1 cellular context compared by ENCODE assay signal in the genomic region with DNA sequence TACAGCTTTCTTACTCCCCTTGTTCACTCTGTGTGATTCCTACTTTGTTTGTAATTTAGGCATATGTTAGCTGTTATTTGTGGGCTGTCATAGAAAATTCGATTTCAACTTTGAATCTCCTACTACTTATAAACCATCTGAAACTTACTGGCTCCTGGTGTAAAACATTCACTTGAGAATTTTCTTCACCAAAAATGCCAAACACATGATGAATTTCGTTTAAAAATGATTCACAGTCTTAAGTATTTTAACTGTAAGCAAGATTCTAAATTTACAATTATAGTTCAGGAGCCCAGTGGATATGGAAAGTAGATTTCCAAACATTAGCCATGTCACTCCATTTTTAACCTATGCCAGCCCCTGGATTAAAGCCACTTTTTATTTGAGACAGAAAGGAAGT.
TF ChIP-seq lines count a peak whose summit lies in the region.

No MANE protein-coding gene starts in this region.

TF ChIP-seq in K562, 482 proteins besides CTCF, POLR2A, EP300 and RAD21 (continued from another document and continues in another):
- TF ChIP-seq CUX1 (CRISPR knock-in tag; IDR thresholded peaks at IDR 0.05) (no peak), ZNF655 (CRISPR knock-in tag; IDR thresholded peaks at IDR 0.05) (no peak), ZFP36 (IDR thresholded peaks at IDR 0.05; ENCODE audit: low read depth, low read length, partially characterized antibody) (no peak), ZNF3 (CRISPR knock-in tag; IDR thresholded peaks at IDR 0.05) (no peak), MECOM (CRISPR knock-in tag; IDR thresholded peaks at IDR 0.05) (no peak), E2F3 (CRISPR knock-in tag; IDR thresholded peaks at IDR 0.05) (no peak), KAT2B (IDR thresholded peaks at IDR 0.05; ENCODE audit: low read depth, low read length) (no peak), KLF16 (IDR thresholded peaks at IDR 0.05) (no peak), RFX7 (CRISPR knock-in tag; IDR thresholded peaks at IDR 0.05) (no peak), RBM34 (IDR thresholded peaks at IDR 0.05; ENCODE audit: borderline replicate concordance, insufficient read depth, low read length) (no peak), SMAD3 (CRISPR knock-in tag; conservative IDR thresholded peaks at IDR 0.05) (no peak), ZKSCAN8 (CRISPR knock-in tag; IDR thresholded peaks at IDR 0.05) (no peak), SRSF1 (IDR thresholded peaks at IDR 0.05; ENCODE audit: low read depth, low read length) (no peak), MEIS2 (IDR thresholded peaks at IDR 0.05; ENCODE audit: partially characterized antibody) (peak; percentile 4), ZBTB8A (IDR thresholded peaks at IDR 0.05; ENCODE audit: partially characterized antibody) (no peak), ATF1 (CRISPR knock-in tag; IDR thresholded peaks at IDR 0.05) (no peak), ATF1 (tag; IDR thresholded peaks at IDR 0.05) (no peak), JUN (IDR thresholded peaks at IDR 0.05; ENCODE audit: borderline replicate concordance, low read depth, low read length) (no peak), JUN (CRISPR knock-in tag; IDR thresholded peaks at IDR 0.05; ENCODE audit: borderline replicate concordance) (no peak), HDAC6 (IDR thresholded peaks at IDR 0.05; ENCODE audit: low read depth, low read length) (no peak), KAT7 (CRISPR knock-in tag; IDR thresholded peaks at IDR 0.05; ENCODE audit: borderline replicate concordance) (no peak), RB1 (IDR thresholded peaks at IDR 0.05; ENCODE audit: low read depth) (no peak), NFIC (IDR thresholded peaks at IDR 0.05) (no peak), HOMEZ (CRISPR knock-in tag; IDR thresholded peaks at IDR 0.05) (no peak), ZFP30 (CRISPR knock-in tag; IDR thresholded peaks at IDR 0.05; ENCODE audit: borderline replicate concordance) (no peak), ZKSCAN1 (IDR thresholded peaks at IDR 0.05; ENCODE audit: low read depth, low read length) (no peak), ZNF12 (CRISPR knock-in tag; IDR thresholded peaks at IDR 0.05) (no peak), ZNF609 (CRISPR knock-in tag; IDR thresholded peaks at IDR 0.05; ENCODE audit: borderline replicate concordance) (no peak), JUNB (CRISPR knock-in tag; conservative IDR thresholded peaks at IDR 0.05) (no peak)
- TF ChIP-seq, protein P1, sequence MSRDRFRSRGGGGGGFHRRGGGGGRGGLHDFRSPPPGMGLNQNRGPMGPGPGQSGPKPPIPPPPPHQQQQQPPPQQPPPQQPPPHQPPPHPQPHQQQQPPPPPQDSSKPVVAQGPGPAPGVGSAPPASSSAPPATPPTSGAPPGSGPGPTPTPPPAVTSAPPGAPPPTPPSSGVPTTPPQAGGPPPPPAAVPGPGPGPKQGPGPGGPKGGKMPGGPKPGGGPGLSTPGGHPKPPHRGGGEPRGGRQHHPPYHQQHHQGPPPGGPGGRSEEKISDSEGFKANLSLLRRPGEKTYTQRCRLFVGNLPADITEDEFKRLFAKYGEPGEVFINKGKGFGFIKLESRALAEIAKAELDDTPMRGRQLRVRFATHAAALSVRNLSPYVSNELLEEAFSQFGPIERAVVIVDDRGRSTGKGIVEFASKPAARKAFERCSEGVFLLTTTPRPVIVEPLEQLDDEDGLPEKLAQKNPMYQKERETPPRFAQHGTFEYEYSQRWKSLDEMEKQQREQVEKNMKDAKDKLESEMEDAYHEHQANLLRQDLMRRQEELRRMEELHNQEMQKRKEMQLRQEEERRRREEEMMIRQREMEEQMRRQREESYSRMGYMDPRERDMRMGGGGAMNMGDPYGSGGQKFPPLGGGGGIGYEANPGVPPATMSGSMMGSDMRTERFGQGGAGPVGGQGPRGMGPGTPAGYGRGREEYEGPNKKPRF (IDR thresholded peaks at IDR 0.05; ENCODE audit: low read depth, low read length): no peak
- TF ChIP-seq, protein P2, sequence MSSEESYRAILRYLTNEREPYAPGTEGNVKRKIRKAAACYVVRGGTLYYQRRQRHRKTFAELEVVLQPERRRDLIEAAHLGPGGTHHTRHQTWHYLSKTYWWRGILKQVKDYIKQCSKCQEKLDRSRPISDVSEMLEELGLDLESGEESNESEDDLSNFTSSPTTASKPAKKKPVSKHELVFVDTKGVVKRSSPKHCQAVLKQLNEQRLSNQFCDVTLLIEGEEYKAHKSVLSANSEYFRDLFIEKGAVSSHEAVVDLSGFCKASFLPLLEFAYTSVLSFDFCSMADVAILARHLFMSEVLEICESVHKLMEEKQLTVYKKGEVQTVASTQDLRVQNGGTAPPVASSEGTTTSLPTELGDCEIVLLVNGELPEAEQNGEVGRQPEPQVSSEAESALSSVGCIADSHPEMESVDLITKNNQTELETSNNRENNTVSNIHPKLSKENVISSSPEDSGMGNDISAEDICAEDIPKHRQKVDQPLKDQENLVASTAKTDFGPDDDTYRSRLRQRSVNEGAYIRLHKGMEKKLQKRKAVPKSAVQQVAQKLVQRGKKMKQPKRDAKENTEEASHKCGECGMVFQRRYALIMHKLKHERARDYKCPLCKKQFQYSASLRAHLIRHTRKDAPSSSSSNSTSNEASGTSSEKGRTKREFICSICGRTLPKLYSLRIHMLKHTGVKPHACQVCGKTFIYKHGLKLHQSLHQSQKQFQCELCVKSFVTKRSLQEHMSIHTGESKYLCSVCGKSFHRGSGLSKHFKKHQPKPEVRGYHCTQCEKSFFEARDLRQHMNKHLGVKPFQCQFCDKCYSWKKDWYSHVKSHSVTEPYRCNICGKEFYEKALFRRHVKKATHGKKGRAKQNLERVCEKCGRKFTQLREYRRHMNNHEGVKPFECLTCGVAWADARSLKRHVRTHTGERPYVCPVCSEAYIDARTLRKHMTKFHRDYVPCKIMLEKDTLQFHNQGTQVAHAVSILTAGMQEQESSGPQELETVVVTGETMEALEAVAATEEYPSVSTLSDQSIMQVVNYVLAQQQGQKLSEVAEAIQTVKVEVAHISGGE (CRISPR knock-in tag; IDR thresholded peaks at IDR 0.05): no peak
- TF ChIP-seq, protein P3, sequence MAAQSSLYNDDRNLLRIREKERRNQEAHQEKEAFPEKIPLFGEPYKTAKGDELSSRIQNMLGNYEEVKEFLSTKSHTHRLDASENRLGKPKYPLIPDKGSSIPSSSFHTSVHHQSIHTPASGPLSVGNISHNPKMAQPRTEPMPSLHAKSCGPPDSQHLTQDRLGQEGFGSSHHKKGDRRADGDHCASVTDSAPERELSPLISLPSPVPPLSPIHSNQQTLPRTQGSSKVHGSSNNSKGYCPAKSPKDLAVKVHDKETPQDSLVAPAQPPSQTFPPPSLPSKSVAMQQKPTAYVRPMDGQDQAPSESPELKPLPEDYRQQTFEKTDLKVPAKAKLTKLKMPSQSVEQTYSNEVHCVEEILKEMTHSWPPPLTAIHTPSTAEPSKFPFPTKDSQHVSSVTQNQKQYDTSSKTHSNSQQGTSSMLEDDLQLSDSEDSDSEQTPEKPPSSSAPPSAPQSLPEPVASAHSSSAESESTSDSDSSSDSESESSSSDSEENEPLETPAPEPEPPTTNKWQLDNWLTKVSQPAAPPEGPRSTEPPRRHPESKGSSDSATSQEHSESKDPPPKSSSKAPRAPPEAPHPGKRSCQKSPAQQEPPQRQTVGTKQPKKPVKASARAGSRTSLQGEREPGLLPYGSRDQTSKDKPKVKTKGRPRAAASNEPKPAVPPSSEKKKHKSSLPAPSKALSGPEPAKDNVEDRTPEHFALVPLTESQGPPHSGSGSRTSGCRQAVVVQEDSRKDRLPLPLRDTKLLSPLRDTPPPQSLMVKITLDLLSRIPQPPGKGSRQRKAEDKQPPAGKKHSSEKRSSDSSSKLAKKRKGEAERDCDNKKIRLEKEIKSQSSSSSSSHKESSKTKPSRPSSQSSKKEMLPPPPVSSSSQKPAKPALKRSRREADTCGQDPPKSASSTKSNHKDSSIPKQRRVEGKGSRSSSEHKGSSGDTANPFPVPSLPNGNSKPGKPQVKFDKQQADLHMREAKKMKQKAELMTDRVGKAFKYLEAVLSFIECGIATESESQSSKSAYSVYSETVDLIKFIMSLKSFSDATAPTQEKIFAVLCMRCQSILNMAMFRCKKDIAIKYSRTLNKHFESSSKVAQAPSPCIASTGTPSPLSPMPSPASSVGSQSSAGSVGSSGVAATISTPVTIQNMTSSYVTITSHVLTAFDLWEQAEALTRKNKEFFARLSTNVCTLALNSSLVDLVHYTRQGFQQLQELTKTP (IDR thresholded peaks at IDR 0.05; ENCODE audit: low read depth in 1 of 2, partially characterized antibody in 2 of 2): peak in 1 of 2 experiments; percentile 79
